ENCODE assay signal across 17 cellular contexts in the genomic region with DNA sequence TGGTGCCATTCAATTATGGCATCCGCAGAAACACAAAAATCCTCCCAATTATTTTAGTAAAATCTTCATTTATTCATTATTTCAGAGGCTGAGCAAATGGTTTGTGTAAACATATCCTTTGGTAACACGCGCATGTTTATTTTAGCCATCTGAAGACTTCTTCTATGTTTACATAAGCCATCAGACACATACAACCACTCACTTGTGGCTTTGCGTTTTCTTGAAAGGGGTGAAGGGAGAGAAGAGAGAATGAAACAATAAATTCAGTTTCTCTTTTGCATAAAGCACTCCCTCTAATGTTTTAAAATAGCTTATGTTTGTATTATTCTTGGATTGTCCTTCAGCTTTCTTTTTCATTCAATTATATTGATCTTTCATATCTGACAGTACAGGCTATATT.
A peak's percentile ranks its signal among the peaks of the same experiment; 100 is the strongest.
DNase-seq lines count a peak whose midpoint lies in the region; ATAC-seq, FAIRE-seq and TF ChIP-seq lines count a peak whose summit lies in the region.
"Had no signal": no experiment of that assay in that cellular context is flagged by ENCODE, and none has a peak within 500 bp of the region (broad histone marks: within the 10 kb centered on the region; RNA-seq: fewer than 3 reads in every experiment).

No MANE protein-coding gene starts in this region.

- 31 to 39% methylated on average over 4 of the region's 4 CpGs for WGBS in pancreas, 2 donors

- ATAC-seq in pancreas = peak in 1 of 4 donors; percentile 17
- no peak for ATAC-seq in GM18517 (IDR thresholded peaks at IDR 0.05; ENCODE audit: unreplicated experiment)
- ATAC-seq in GM21447 (IDR thresholded peaks at IDR 0.05; ENCODE audit: unreplicated experiment) = no peak
- ATAC-seq: stimulated activated effector memory CD8-positive, alpha-beta T cell treated with anti-CD3 and anti-CD28 coated beads, Interleukin-12 subunit alpha, Interleukin-12 subunit beta, amount 100 ng/mL, for 72 hours had no signal

- H3K9me3 ChIP-seq in A673 (ENCODE audit: low read depth, low read length, poor library complexity, severe bottlenecking) (no peaks in the 10 kb centered on the region), pancreas (no peaks in the 10 kb centered on the region)
- H3K9me3 ChIP-seq: BLaER1 had no signal

- BruUV-seq in A673 (replicated peaks; lab: Mats Ljungman, UMichigan) = no TSS peak

- peak; percentile 49 for FAIRE-seq in pancreas (lab: Jason Lieb, UNC)
- FAIRE-seq: G401.6 had no signal

- no peak for TF ChIP-seq CTCF in A673 (conservative IDR thresholded peaks at IDR 0.05; ENCODE audit: low read depth, low read length)
- no peak for TF ChIP-seq CTCF in pancreas (IDR thresholded peaks at IDR 0.05)

- H3K36me3 ChIP-seq in A673 (ENCODE audit: insufficient read depth, low read length, poor library complexity, severe bottlenecking) = peaks cover 4% of the 10 kb centered on the region
- H3K36me3 ChIP-seq in pancreas = no peaks in the 10 kb centered on the region
- H3K36me3 ChIP-seq: BLaER1 had no signal

- intact Hi-C loops in A673 (cut with micrococcal nuclease; ENCODE audit: unreplicated experiment) (loop anchor here (5.0 to 10.0 kb wide), 2 partner anchors 224 to 337 kb away; no protein-coding TSS in a partner anchor), pancreas (cut with DNase I) (no loop called here)

- no peak overlapping the region for H3K4me3 ChIP-seq in A673 (ENCODE audit: low read depth, low read length, poor library complexity, severe bottlenecking)
- no peak overlapping the region for H3K4me3 ChIP-seq in pancreas
- H3K4me3 ChIP-seq: BLaER1 had no signal

- H3K27me3 ChIP-seq in A673 (replicated peaks; ENCODE audit: insufficient read depth, low read depth, low read length, poor library complexity) = no peaks in the 10 kb centered on the region
- no peaks in the 10 kb centered on the region for H3K27me3 ChIP-seq in pancreas
- H3K27me3 ChIP-seq: BLaER1 had no signal

- CTCF ChIA-PET in A673 (lab: Charles Lee) = no interaction called here

- POLR2A ChIA-PET in A673 (lab: Charles Lee; ENCODE audit: low non-redundant PET) = no interaction called here

- DNase-seq in A673 (ENCODE audit: low spot score) = no peak
- peak; percentile 41 for DNase-seq in M059J (ENCODE audit: low read depth)
- DNase-seq in dermis blood vessel endothelial cell = peak; percentile 38
- DNase-seq in pancreas = no peak
- DNase-seq in iPS-NIHi11 (ENCODE audit: low spot score) = no peak
- no peak for DNase-seq in iPS-NIHi7 (ENCODE audit: extremely low spot score)
- DNase-seq: activated CD4-positive, CD25-positive, alpha-beta regulatory T cell; activated CD8-positive, alpha-beta memory T cell treated with anti-CD3 and anti-CD28 coated beads, Interleukin-2, amount 50 U/mL, for 48 hours; activated naive CD8-positive, alpha-beta T cell treated with anti-CD3 and anti-CD28 coated beads for 36 hours; HFFc6; NCI-H1105 treated with DMSO at 0.1 percent for 48 hours; occipital lobe had no signal

- H3K4me1 ChIP-seq in A673 (ENCODE audit: insufficient read depth, low read length, poor library complexity, severe bottlenecking) (peaks cover 35% of the 10 kb centered on the region), pancreas (peaks cover 3 to 50% (median 33%) of the 10 kb centered on the region in 3 donors)
- H3K4me1 ChIP-seq: BLaER1 had no signal

- H3K27ac ChIP-seq in A673 (ENCODE audit: low read depth, low read length, poor library complexity, severe bottlenecking) (peak overlapping the region; percentile 95), pancreas (peak overlapping the region in 2 of 4 donors; percentile 90)
- H3K27ac ChIP-seq: BLaER1 had no signal

Comparison
In these comparisons a context has a peak if more than half of its experiments do, and no peak if none do; other contexts are left out.
1. DNase-seq: peak in M059J (single experiment) and dermis blood vessel endothelial cell (single experiment); none in A673 (single experiment), pancreas (0 of 6), iPS-NIHi11 (single experiment) and iPS-NIHi7 (single experiment).